Comparison of ENCODE assay signal across 17 cellular contexts in the genomic region with DNA sequence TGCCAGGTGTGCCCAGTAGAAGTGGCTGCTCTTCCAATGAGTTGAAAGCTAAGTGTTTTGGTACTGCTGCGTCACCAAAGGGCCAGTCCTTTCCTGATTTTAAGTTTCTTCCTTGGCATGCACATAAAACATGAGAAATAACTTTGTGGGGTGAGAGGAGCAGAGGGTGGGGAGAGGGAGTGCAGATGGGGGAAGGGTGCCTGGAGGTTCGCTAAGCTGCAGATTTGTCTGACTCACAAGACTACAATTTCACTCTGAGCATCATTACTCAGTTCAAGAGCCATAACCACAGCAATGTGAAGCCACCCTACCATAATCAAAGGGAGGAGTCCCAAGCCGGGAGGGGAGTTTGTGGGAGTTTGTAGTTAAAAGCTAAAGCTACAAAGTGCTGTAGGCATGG.
DNase-seq lines count a peak whose midpoint lies in the region; ATAC-seq and TF ChIP-seq lines count a peak whose summit lies in the region.
"Had no signal": no experiment of that assay in that cellular context is flagged by ENCODE, and none has a peak within 500 bp of the region (broad histone marks: within the 10 kb centered on the region; RNA-seq: fewer than 3 reads in every experiment).

No MANE protein-coding gene starts in this region.

- no peak overlapping the region for H3K4me3 ChIP-seq in breast epithelium
- no peak overlapping the region for H3K4me3 ChIP-seq in RWPE2 (ENCODE audit: severe bottlenecking)
- no peak overlapping the region for H3K4me3 ChIP-seq in sigmoid colon
- H3K4me3 ChIP-seq: heart left ventricle had no signal

- H3K4me1 ChIP-seq in breast epithelium (no peaks in the 10 kb centered on the region), RWPE2 (ENCODE audit: insufficient read depth, poor library complexity, severe bottlenecking) (peaks cover 22% of the 10 kb centered on the region), sigmoid colon (no peaks in the 10 kb centered on the region)
- H3K4me1 ChIP-seq: heart left ventricle had no signal

- no TSS peak for BruUV-seq in MCF 10A (replicated peaks; lab: Mats Ljungman, UMichigan)

- no peaks in the 10 kb centered on the region for H3K27me3 ChIP-seq in breast epithelium
- no peaks in the 10 kb centered on the region for H3K27me3 ChIP-seq in RWPE2 (ENCODE audit: insufficient read depth, poor library complexity, severe bottlenecking)
- H3K27me3 ChIP-seq in sigmoid colon, result peaks cover 0 to 6% (median 0%) of the 10 kb centered on the region in 3 donors
- H3K27me3 ChIP-seq: heart left ventricle had no signal

- intact Hi-C loops in MCF 10A (cut with micrococcal nuclease) (no loop called here), breast epithelium (cut with DNase I; ENCODE audit: low total_unique reads) (no loop called here), sigmoid colon (cut with DNase I) (no loop called here)

- H3K36me3 ChIP-seq in breast epithelium, result no peaks in the 10 kb centered on the region
- H3K36me3 ChIP-seq in RWPE2 (ENCODE audit: low read depth), result no peaks in the 10 kb centered on the region
- no peaks in the 10 kb centered on the region for H3K36me3 ChIP-seq in sigmoid colon
- H3K36me3 ChIP-seq: neutrophil had no signal

- H3K9me3 Mint-ChIP-seq in MCF 10A (ENCODE audit: unreplicated experiment), result peaks cover 37% of the 10 kb centered on the region
- H3K9me3 Mint-ChIP-seq: activated T-helper 1 cell treated with anti-CD3 and anti-CD28 coated beads, Interleukin-12 subunit alpha, Interleukin-12 subunit beta, Interleukin-2, Interleukin-4 antibody, amounts not matched to agents 30 ng/mL and 10 ng/mL and 1 ng/mL, durations not matched to agents 14 hours and 24 hours and 36 hours; endodermal cell had no signal

- TF ChIP-seq CTCF in MCF 10A (IDR thresholded peaks at IDR 0.05; ENCODE audit: unreplicated experiment) (no peak), breast epithelium (IDR thresholded peaks at IDR 0.05) (no peak), RWPE2 (IDR thresholded peaks at IDR 0.05; ENCODE audit: poor library complexity, severe bottlenecking) (no peak), sigmoid colon (IDR thresholded peaks at IDR 0.05) (no peak)

- no peak for TF ChIP-seq EP300 in sigmoid colon (IDR thresholded peaks at IDR 0.05)

- no peak overlapping the region for H3K4me3 Mint-ChIP-seq in MCF 10A (ENCODE audit: unreplicated experiment)
- H3K4me3 Mint-ChIP-seq: activated T-helper 1 cell treated with anti-CD3 and anti-CD28 coated beads, Interleukin-12 subunit alpha, Interleukin-12 subunit beta, Interleukin-2, Interleukin-4 antibody, amounts not matched to agents 30 ng/mL and 10 ng/mL and 1 ng/mL, durations not matched to agents 14 hours and 24 hours and 36 hours; brain; endodermal cell had no signal

- CTCF ChIA-PET in MCF 10A (lab: Yijun Ruan, JAX), result no interaction called here

- WGBS in sigmoid colon, 2 donors, result 56 to 71% methylated on average over 3 of the region's 3 CpGs

- H3K27ac Mint-ChIP-seq in MCF 10A (ENCODE audit: low read depth, unreplicated experiment), result no peak overlapping the region
- H3K27ac Mint-ChIP-seq: activated T-helper 1 cell treated with anti-CD3 and anti-CD28 coated beads, Interleukin-12 subunit alpha, Interleukin-12 subunit beta, Interleukin-2, Interleukin-4 antibody, amounts not matched to agents 30 ng/mL and 10 ng/mL and 1 ng/mL, durations not matched to agents 14 hours and 24 hours and 36 hours; brain; endodermal cell had no signal

- no peaks in the 10 kb centered on the region for H3K4me1 Mint-ChIP-seq in MCF 10A (ENCODE audit: insufficient read depth, unreplicated experiment)
- H3K4me1 Mint-ChIP-seq: brain had no signal

- TF ChIP-seq POLR2A in breast epithelium (IDR thresholded peaks at IDR 0.05) (no peak), sigmoid colon (IDR thresholded peaks at IDR 0.05) (no peak)

- no peak overlapping the region for H3K27ac ChIP-seq in breast epithelium
- peak overlapping the region; percentile 79 for H3K27ac ChIP-seq in RWPE2 (ENCODE audit: poor library complexity, severe bottlenecking)
- H3K27ac ChIP-seq in sigmoid colon, result no peak overlapping the region
- H3K27ac ChIP-seq: heart left ventricle, neutrophil had no signal

- no peaks in the 10 kb centered on the region for H3K36me3 Mint-ChIP-seq in MCF 10A (ENCODE audit: insufficient read depth, unreplicated experiment)
- H3K36me3 Mint-ChIP-seq: brain had no signal

- ATAC-seq in RWPE2 (ENCODE audit: low read depth), result peak; percentile 74
- no peak for ATAC-seq in GM21717 (IDR thresholded peaks at IDR 0.05; ENCODE audit: unreplicated experiment)
- ATAC-seq in GM19397 (IDR thresholded peaks at IDR 0.05; ENCODE audit: unreplicated experiment), result no peak
- ATAC-seq: heart left ventricle had no signal

- DNase-seq in MCF 10A (ENCODE audit: unreplicated experiment), result peak; percentile 40
- DNase-seq in breast epithelium (ENCODE audit: low spot score in 2 of 2), result no peak
- DNase-seq in RWPE2 (ENCODE audit: low spot score), result no peak
- DNase-seq in glomerular visceral epithelial cell (ENCODE audit: extremely low spot score), result peak; percentile 97
- DNase-seq in sigmoid colon, result no peak
- DNase-seq in DMS114 treated with DMSO at 0.1 percent for 48 hours (lab: John Stamatoyannopoulos, UW; ENCODE audit: unreplicated experiment), result no peak
- DNase-seq: DMS153, endodermal cell, heart left ventricle, NCI-H1105, NCI-H524, trophoblast cell had no signal

- H3K9me3 ChIP-seq in breast epithelium (no peaks in the 10 kb centered on the region), RWPE2 (ENCODE audit: severe bottlenecking) (no peaks in the 10 kb centered on the region), sigmoid colon (no peaks in the 10 kb centered on the region)
- H3K9me3 ChIP-seq: heart left ventricle, neutrophil had no signal

- no peaks in the 10 kb centered on the region for H3K27me3 Mint-ChIP-seq in MCF 10A (ENCODE audit: insufficient read depth, unreplicated experiment)

- POLR2A ChIA-PET in MCF 10A (lab: Yijun Ruan, JAX), result no interaction called here

Comparison
In these comparisons a context has a peak if more than half of its experiments do, and no peak if none do; other contexts are left out.
1. DNase-seq: peak in MCF 10A (single experiment) and glomerular visceral epithelial cell (single experiment); none in breast epithelium (0 of 2), RWPE2 (single experiment), sigmoid colon (single experiment) and DMS114 treated with DMSO at 0.1 percent for 48 hours (single experiment).